ENCODE assay signal across 1 cellular context in the genomic region with DNA sequence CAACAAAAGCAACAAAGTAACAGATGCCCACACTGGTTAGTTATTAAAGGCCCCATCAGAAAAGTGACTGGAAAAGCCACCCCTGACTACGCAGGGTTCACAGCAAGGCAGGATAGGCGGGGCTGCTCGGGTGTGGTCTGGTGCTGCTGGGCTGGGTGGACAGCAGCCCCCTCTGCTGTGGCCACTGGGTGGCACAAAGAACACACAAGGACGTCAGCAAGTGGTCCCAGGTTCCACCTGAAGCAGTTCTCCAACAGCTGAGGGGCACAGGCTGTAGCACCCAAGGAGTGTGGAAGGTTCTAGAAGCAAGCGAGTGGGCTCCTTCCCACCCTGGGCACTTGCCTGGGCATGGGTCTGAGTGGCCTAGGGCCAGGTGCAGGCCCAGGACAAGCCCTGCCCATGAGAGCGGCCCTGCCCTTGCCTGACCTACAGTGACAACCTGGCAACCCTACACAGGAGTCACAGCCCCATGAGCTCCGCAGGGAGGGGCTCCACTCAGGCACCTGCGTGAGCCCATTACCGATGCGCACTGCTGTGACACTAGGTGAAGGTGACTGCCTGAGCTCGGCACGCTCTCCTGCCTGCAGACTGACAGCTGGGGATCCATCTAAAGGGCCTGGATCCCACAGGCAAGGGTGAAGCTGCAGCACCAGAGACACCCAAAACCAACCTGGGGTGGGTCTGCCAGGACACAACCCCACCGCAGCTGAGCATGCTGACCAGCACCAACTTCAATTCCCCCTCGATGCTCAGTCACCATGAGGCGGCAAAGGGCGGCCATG.
TF ChIP-seq lines count a peak whose summit lies in the region.

No MANE protein-coding gene starts in this region.

TF ChIP-seq in HepG2, 621 proteins besides CTCF, POLR2A, EP300 and RAD21:
- TF ChIP-seq ZNF629 (CRISPR knock-in tag; conservative IDR thresholded peaks at IDR 0.05) (no peak), NFYC (CRISPR knock-in tag; IDR thresholded peaks at IDR 0.05) (no peak), ZNF644 (CRISPR knock-in tag; IDR thresholded peaks at IDR 0.05; ENCODE audit: low read depth) (no peak), ZNF772 (CRISPR knock-in tag; IDR thresholded peaks at IDR 0.05) (no peak)
